13 cellular contexts compared by ENCODE assay signal in genomic region chr7:116710764-116711452, GRCh38. TPM values are rescaled to one million over a fixed set of nuclear protein-coding genes. Genes with fewer than 3 reads are reported as not detected.
DNase-seq lines count a peak whose midpoint lies in the region; ATAC-seq, FAIRE-seq and TF ChIP-seq lines count a peak whose summit lies in the region.
"Had no signal": no experiment of that assay in that cellular context is flagged by ENCODE, and none has a peak within 500 bp of the region (broad histone marks: within the 10 kb centered on the region; RNA-seq: fewer than 3 reads in every experiment).

No MANE protein-coding gene starts in this region.

- no peak overlapping the region for H3K4me3 ChIP-seq in H1 (ENCODE audit: extremely low read depth in 1 of 4, insufficient read depth in 2 of 4, low read depth in 3 of 4, low read length in 4 of 4)
- H3K4me3 ChIP-seq in endodermal cell (ENCODE audit: low read length), result no peak overlapping the region

- H3K4me1 Mint-ChIP-seq in progenitor cell of endocrine pancreas (ENCODE audit: low read depth), result peaks cover 55% of the 10 kb centered on the region
- H3K4me1 Mint-ChIP-seq in natural killer cell, result no peaks in the 10 kb centered on the region
- H3K4me1 Mint-ChIP-seq in endodermal cell, result peaks cover 37% of the 10 kb centered on the region

- peak; percentile 24 for DNase-seq in HuH-7.5 (ENCODE audit: low spot score)
- DNase-seq in NCI-H2196 (lab: John Stamatoyannopoulos, UW; ENCODE audit: unreplicated experiment), result peak; percentile 60
- DNase-seq in H1 (ENCODE audit: low read depth in 1 of 2, low spot score in 2 of 2), result no peak
- no peak for DNase-seq in progenitor cell of endocrine pancreas (ENCODE audit: low spot score, unreplicated experiment)
- DNase-seq in natural killer cell, result no peak
- DNase-seq in RKO (ENCODE audit: low spot score), result no peak
- DNase-seq in endodermal cell, result no peak
- DNase-seq: activated CD4-positive, alpha-beta T cell treated with anti-CD3 and anti-CD28 coated beads for 48 hours; activated T-cell treated with anti-CD3 and anti-CD28 coated beads, Interleukin-2, amount 50 U/mL, for 48 hours; H7; right cardiac atrium had no signal

- no peak overlapping the region for H3K23ac ChIP-seq in H1 (ENCODE audit: insufficient read length)

- no peak overlapping the region for H2BK5ac ChIP-seq in H1 (ENCODE audit: low read depth, low read length)

- H3K9ac ChIP-seq in H1 (replicated peaks in 1 of 4; ENCODE audit: extremely low read depth in 1 of 4, low read depth in 3 of 4, low read length in 3 of 4) (no peak overlapping the region), endodermal cell (ENCODE audit: extremely low read depth, low read length, poor library complexity, severe bottlenecking) (no peak overlapping the region)

- H2AK5ac ChIP-seq in H1 (ENCODE audit: low read depth, low read length), result no peak overlapping the region

- H4K8ac ChIP-seq in H1 (ENCODE audit: extremely low read depth, insufficient read depth, low read length), result no peak overlapping the region

- no peaks in the 10 kb centered on the region for H3K23me2 ChIP-seq in H1 (ENCODE audit: low read depth, low read length)

- H3K56ac ChIP-seq in H1 (replicated peaks; ENCODE audit: insufficient read length, low read depth, low read length), result no peak overlapping the region

- no peaks in the 10 kb centered on the region; the same call in 1 of the 2 replicates for H3K79me1 ChIP-seq in H1 (ENCODE audit: low read depth, low read length)

- H4K20me1 ChIP-seq in H1 (replicated peaks in 1 of 2; ENCODE audit: control insufficient read depth in 1 of 2, insufficient read depth in 2 of 2, low read length in 2 of 2), result no peaks in the 10 kb centered on the region

- no peak overlapping the region for H3K4ac ChIP-seq in H1 (replicated peaks; ENCODE audit: insufficient read length, low read depth, low read length)

- H3K36me3 Mint-ChIP-seq in progenitor cell of endocrine pancreas (ENCODE audit: insufficient read depth) (peaks cover 10% of the 10 kb centered on the region), natural killer cell (no peaks in the 10 kb centered on the region), endodermal cell (ENCODE audit: low read depth) (no peaks in the 10 kb centered on the region)

- 88% methylated on average over 3 of the region's 3 CpGs; no CpG with 5 or more reads in 1 of the 2 experiments for WGBS in H1 (ENCODE audit: extremely low coverage in 1 of 2, insufficient coverage in 1 of 2, insufficient read length in 1 of 2, insufficient replicate concordance in 2 of 2, low coverage in 1 of 2, low lambda C conversion rate in 2 of 2, missing lambda C conversion rate in 1 of 2), 2 experiments
- 70 to 97% methylated on average over 3 of the region's 3 CpGs for WGBS in endodermal cell (ENCODE audit: insufficient coverage in 1 of 2, insufficient read length in 1 of 2), 2 experiments

- no peak for TF ChIP-seq POLR2A in H1 (IDR thresholded peaks at IDR 0.05; ENCODE audit: control extremely low read depth in 1 of 2, low read depth in 2 of 2, low read length in 2 of 2)

- no peak overlapping the region for H3K18ac ChIP-seq in H1 (ENCODE audit: extremely low read depth, low read length)

- no peak overlapping the region for H3K4me2 ChIP-seq in H1 (ENCODE audit: insufficient read depth in 1 of 2, low read depth in 2 of 2, low read length in 2 of 2)

- no peak overlapping the region for H2BK12ac ChIP-seq in H1 (ENCODE audit: low read depth, low read length)

- H3K9me3 Mint-ChIP-seq in progenitor cell of endocrine pancreas (ENCODE audit: low read depth) (peaks cover 9% of the 10 kb centered on the region), natural killer cell (no peaks in the 10 kb centered on the region), endodermal cell (peaks cover 8% of the 10 kb centered on the region)

- intact Hi-C loops in natural killer cell (cut with micrococcal nuclease), result no loop called here

- TF ChIP-seq CTCF in H1 (IDR thresholded peaks at IDR 0.05; ENCODE audit: control extremely low read depth in 1 of 3, insufficient read depth in 1 of 3, low read depth in 1 of 3, low read length in 3 of 3), result no peak
- no peak for TF ChIP-seq CTCF in progenitor cell of endocrine pancreas (IDR thresholded peaks at IDR 0.05; ENCODE audit: unreplicated experiment)
- no peak for TF ChIP-seq CTCF in natural killer cell (IDR thresholded peaks at IDR 0.05)
- TF ChIP-seq CTCF in endodermal cell (conservative IDR thresholded peaks at IDR 0.05), result no peak

- H4K91ac ChIP-seq in H1 (replicated peaks; ENCODE audit: insufficient read length, low read length), result no peak overlapping the region

- no peak overlapping the region for H2BK20ac ChIP-seq in H1 (ENCODE audit: low read length)

- H3K9me3 ChIP-seq in H1 (ENCODE audit: insufficient read depth in 2 of 2, low read depth in 1 of 2, low read length in 1 of 2) (no peaks in the 10 kb centered on the region), endodermal cell (ENCODE audit: control insufficient read depth, low read length) (no peaks in the 10 kb centered on the region)

- no peaks in the 10 kb centered on the region for H3K27me3 Mint-ChIP-seq in progenitor cell of endocrine pancreas
- no peaks in the 10 kb centered on the region for H3K27me3 Mint-ChIP-seq in natural killer cell (ENCODE audit: low read depth in 2 of 2)
- H3K27me3 Mint-ChIP-seq in endodermal cell (ENCODE audit: insufficient read depth), result peaks cover 2% of the 10 kb centered on the region

- H3K4me1 ChIP-seq in H1 (replicated peaks in 1 of 4; ENCODE audit: control insufficient read depth in 3 of 4, insufficient read depth in 4 of 4, low read length in 3 of 4) (peaks cover 0 to 12% (median 2%) of the 10 kb centered on the region in 4 experiments; a peak in 3 of 7 replicates), endodermal cell (ENCODE audit: control insufficient read depth, insufficient read depth, low read length) (peaks cover 12% of the 10 kb centered on the region)

- TF ChIP-seq EP300 in H1 (IDR thresholded peaks at IDR 0.05; ENCODE audit: borderline replicate concordance in 1 of 2, low read depth in 2 of 2, low read length in 2 of 2), result no peak

- ATAC-seq in natural killer cell (no peak), GM21381 (IDR thresholded peaks at IDR 0.05; ENCODE audit: unreplicated experiment) (no peak)
- ATAC-seq: right cardiac atrium had no signal

- no peak for TF ChIP-seq RAD21 in H1 (IDR thresholded peaks at IDR 0.05 in 1 of 2, conservative IDR thresholded peaks at IDR 0.05 in 1 of 2; ENCODE audit: low read depth in 2 of 2, low read length in 2 of 2)

- no peaks in the 10 kb centered on the region for H3K79me2 ChIP-seq in H1 (ENCODE audit: control insufficient read depth in 1 of 2, insufficient read depth in 2 of 2, low read length in 2 of 2)

- H4K5ac ChIP-seq in H1 (ENCODE audit: insufficient read length, low read depth, low read length), result no peak overlapping the region

- POLR2A ChIA-PET in H1 (lab: Charles Lee; ENCODE audit: partially characterized antibody), result no interaction called here

- CTCF ChIA-PET in H1 (lab: Charles Lee; ENCODE audit: partially characterized antibody), result no interaction called here

- no peak overlapping the region for H2BK120ac ChIP-seq in H1 (replicated peaks; ENCODE audit: low read depth, low read length)

- peak overlapping the region; percentile 88 for H3K27ac Mint-ChIP-seq in progenitor cell of endocrine pancreas
- no peak overlapping the region for H3K27ac Mint-ChIP-seq in natural killer cell
- H3K27ac Mint-ChIP-seq in endodermal cell, result no peak overlapping the region

- peak overlapping the region; percentile 30 for H3K4me3 Mint-ChIP-seq in progenitor cell of endocrine pancreas (ENCODE audit: low read depth)
- H3K4me3 Mint-ChIP-seq in natural killer cell, result no peak overlapping the region
- no peak overlapping the region for H3K4me3 Mint-ChIP-seq in endodermal cell

- no peak overlapping the region for H2BK15ac ChIP-seq in H1 (ENCODE audit: low read length)

- no peak overlapping the region for H2AFZ ChIP-seq in H1 (ENCODE audit: low read length)

- H3K27me3 ChIP-seq in H1 (replicated peaks in 1 of 4; ENCODE audit: control insufficient read depth in 3 of 4, extremely low read depth in 1 of 4, insufficient read depth in 3 of 4, low read length in 3 of 4) (no peaks in the 10 kb centered on the region), endodermal cell (ENCODE audit: control insufficient read depth, insufficient read depth, low read length, poor library complexity, severe bottlenecking) (no peaks in the 10 kb centered on the region)

- H3K36me3 ChIP-seq in H1 (ENCODE audit: control insufficient read depth in 2 of 4, insufficient read depth in 4 of 4, low read length in 3 of 4) (no peaks in the 10 kb centered on the region), endodermal cell (ENCODE audit: control insufficient read depth, insufficient read depth, low read length) (no peaks in the 10 kb centered on the region)

- peak; percentile 28 for FAIRE-seq in H1 (lab: Jason Lieb, UNC)
- FAIRE-seq: GM18507 had no signal

- no peak overlapping the region for H3K14ac ChIP-seq in H1 (ENCODE audit: insufficient read length)

- H3K27ac ChIP-seq in H1 (ENCODE audit: low read depth, low read length) (no peak overlapping the region), endodermal cell (ENCODE audit: low read depth, low read length) (no peak overlapping the region)

TF ChIP-seq in H1, 55 proteins besides CTCF, POLR2A, EP300 and RAD21 (continues in another document):
- TF ChIP-seq KDM4A (IDR thresholded peaks at IDR 0.05; ENCODE audit: low read depth, low read length, severe bottlenecking), result no peak
- TF ChIP-seq, protein P1, sequence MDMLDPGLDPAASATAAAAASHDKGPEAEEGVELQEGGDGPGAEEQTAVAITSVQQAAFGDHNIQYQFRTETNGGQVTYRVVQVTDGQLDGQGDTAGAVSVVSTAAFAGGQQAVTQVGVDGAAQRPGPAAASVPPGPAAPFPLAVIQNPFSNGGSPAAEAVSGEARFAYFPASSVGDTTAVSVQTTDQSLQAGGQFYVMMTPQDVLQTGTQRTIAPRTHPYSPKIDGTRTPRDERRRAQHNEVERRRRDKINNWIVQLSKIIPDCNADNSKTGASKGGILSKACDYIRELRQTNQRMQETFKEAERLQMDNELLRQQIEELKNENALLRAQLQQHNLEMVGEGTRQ (IDR thresholded peaks at IDR 0.05; ENCODE audit: low read length), result no peak
- TF ChIP-seq KDM1A (IDR thresholded peaks at IDR 0.05; ENCODE audit: borderline replicate concordance, low read length), result no peak

RNA-seq across cellular contexts. Expression of gene MET, which starts 38.9 kb away (rescaled TPM):
- total RNA-seq in H1 (2021; fragmentation: NEBNext Ultra II Directional; extraction: Animal tissue kit (Norgen Biotek cat#: 25700)), result 12.9 and 15.1 TPM in 2 replicates
- polyA plus RNA-seq in H1 (2011; rRNA removed), result 3.5 TPM in 2 replicates
- polyA plus RNA-seq in H1 (2011; cell fraction: cytosol; rRNA removed), result 4.8 TPM
- polyA plus RNA-seq in H1 (2011; cell fraction: nucleus; rRNA removed), result 6.1 TPM
- polyA plus RNA-seq in H1 (2012, experiment 1 of 2), result 3.5 to 6.4 TPM (median 5.5 TPM) in 4 replicates
- polyA plus RNA-seq in H1 (2012, experiment 2 of 2), result 0.59 TPM
- 13.0 TPM for polyA plus RNA-seq in H1 (2013, experiment 1 of 2)
- 13.4 TPM for polyA plus RNA-seq in H1 (2013, experiment 2 of 2)
- polyA minus RNA-seq in H1 (2011; rRNA and poly(A)+ RNA removed), result 26.9 and 40.5 TPM in 2 replicates
- polyA minus RNA-seq in H1 (2011; cell fraction: cytosol; rRNA and poly(A)+ RNA removed), result 9.5 TPM
- 23.8 TPM for polyA minus RNA-seq in H1 (2011; cell fraction: nucleus; rRNA and poly(A)+ RNA removed)
- total RNA-seq in progenitor cell of endocrine pancreas (44.4 and 46.0 TPM in 2 replicates), natural killer cell (under 1 TPM in 1 of 3 donors, not detected in 2; 0.16 TPM), endodermal cell (1 to 10 TPM; 2.5 to 7.3 TPM)
- polyA plus RNA-seq in endodermal cell (2013, experiment 1 of 2), result 0.93 TPM
- polyA plus RNA-seq in endodermal cell (2013, experiment 2 of 2), result 0.58 TPM

Comparison
In these comparisons a context has a peak if more than half of its experiments do, and no peak if none do; other contexts are left out.
1. DNase-seq: peak in HuH-7.5 (single experiment) and NCI-H2196 (single experiment); none in H1 (0 of 2), progenitor cell of endocrine pancreas (single experiment), natural killer cell (single experiment), RKO (single experiment) and endodermal cell (single experiment).